8 cellular contexts compared by ENCODE assay signal in the genomic region with DNA sequence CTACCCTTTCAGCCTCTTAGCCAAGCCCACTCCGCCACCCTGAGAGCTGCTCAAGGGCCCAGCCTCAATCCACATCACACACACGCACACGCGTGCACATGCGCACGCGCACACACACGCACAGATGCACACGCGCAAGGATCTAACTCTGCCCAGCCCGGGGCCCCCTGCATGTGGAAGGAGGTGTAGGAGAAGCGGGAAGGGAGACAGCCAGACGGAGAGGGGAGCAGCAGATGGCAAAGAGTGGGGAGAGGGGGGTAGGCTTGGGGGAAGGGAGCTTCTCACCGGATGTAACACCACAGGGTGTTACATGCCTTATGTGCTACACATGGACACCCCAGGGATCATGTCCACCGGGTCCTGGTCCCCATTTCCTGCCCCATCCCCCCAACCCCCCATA. TPM values are rescaled to one million over a fixed set of nuclear protein-coding genes. Genes with fewer than 3 reads are reported as not detected.
A peak's percentile ranks its signal among the peaks of the same experiment; 100 is the strongest.
DNase-seq lines count a peak whose midpoint lies in the region; ATAC-seq, FAIRE-seq and TF ChIP-seq lines count a peak whose summit lies in the region.

No MANE protein-coding gene starts in this region.

- no TSS peak for BruUV-seq in GM12878 (replicated peaks; lab: Mats Ljungman, UMichigan)

- intact Hi-C loops in Right ventricle myocardium superior (cut with DNase I): no loop called here
- intact Hi-C loops in left ventricle myocardium superior (cut with micrococcal nuclease): no loop called here
- intact Hi-C loops in GM12878 (cut with micrococcal nuclease; ENCODE audit: unreplicated experiment): no loop called here
- intact Hi-C loops in vagina (cut with DNase I): no loop called here

- no peak for TF ChIP-seq CTCF in GM12878 (IDR thresholded peaks at IDR 0.05 in 2 of 3, conservative IDR thresholded peaks at IDR 0.05 in 1 of 3; ENCODE audit: control insufficient read depth in 2 of 3, extremely low read depth in 1 of 3, insufficient read depth in 1 of 3, low read depth in 3 of 3, low read length in 3 of 3)
- TF ChIP-seq CTCF in mesothelial cell of epicardium (IDR thresholded peaks at IDR 0.05; ENCODE audit: unreplicated experiment): no peak
- TF ChIP-seq CTCF in vagina (IDR thresholded peaks at IDR 0.05): no peak

- H3K9ac ChIP-seq in GM12878 (ENCODE audit: control insufficient read depth, insufficient read depth, low read length): no peak overlapping the region

- DNase-seq in Right ventricle myocardium superior (no peak), left ventricle myocardium superior (no peak), GM12878 (ENCODE audit: low read depth, low spot score) (no peak), mesothelial cell of epicardium (ENCODE audit: low spot score in 2 of 2, unreplicated experiment in 2 of 2) (no peak), vagina (ENCODE audit: extremely low spot score in 2 of 2) (no peak), NCI-H526 treated with DMSO at 0.1 percent for 48 hours (lab: John Stamatoyannopoulos, UW) (no peak)

- H3K36me3 Mint-ChIP-seq in mesothelial cell of epicardium: peaks cover 6% of the 10 kb centered on the region

- POLR2A ChIA-PET in GM12878 (lab: Charles Lee): interaction anchor here (0.6 kb wide), 1 partner anchor 59 kb away, joined by 6 read pairs; no protein-coding TSS in a partner anchor

- TF ChIP-seq POLR2A in GM12878 (IDR thresholded peaks at IDR 0.05; ENCODE audit: low read depth, low read length) (no peak), vagina (IDR thresholded peaks at IDR 0.05) (no peak)

- H4K20me1 ChIP-seq in GM12878 (ENCODE audit: control insufficient read depth, insufficient read depth): no peaks in the 10 kb centered on the region

- peaks cover 45% of the 10 kb centered on the region for H3K4me1 Mint-ChIP-seq in mesothelial cell of epicardium

- no peaks in the 10 kb centered on the region for H3K9me3 Mint-ChIP-seq in mesothelial cell of epicardium

- H3K4me3 Mint-ChIP-seq in mesothelial cell of epicardium: peak overlapping the region; percentile 68

- peak; percentile 5 for ATAC-seq in Right ventricle myocardium superior (ENCODE audit: poor library complexity)
- no peak for ATAC-seq in left ventricle myocardium superior
- peak; percentile 5; the same call in 2 of the 3 replicates for ATAC-seq in GM12878
- ATAC-seq in GM21723 (IDR thresholded peaks at IDR 0.05; ENCODE audit: unreplicated experiment): no peak
- no peak for ATAC-seq in GM18861 (IDR thresholded peaks at IDR 0.05; ENCODE audit: unreplicated experiment)

- peak overlapping the region; percentile 68 for H3K4me3 ChIP-seq in GM12878
- H3K4me3 ChIP-seq in vagina: peak overlapping the region; percentile 43 to 55

- WGBS in GM12878 (ENCODE audit: insufficient coverage, insufficient replicate concordance, low lambda C conversion rate, missing lambda C conversion rate): 84% methylated on average over 14 of the region's 15 CpGs

- no peak overlapping the region for H2AFZ ChIP-seq in GM12878 (ENCODE audit: control insufficient read depth, low read depth, low read length)

- H3K27ac ChIP-seq in GM12878 (ENCODE audit: control insufficient read depth, insufficient read depth) (no peak overlapping the region), vagina (peak overlapping the region; percentile 65)

- no peaks in the 10 kb centered on the region for H3K9me3 ChIP-seq in GM12878 (replicated peaks; ENCODE audit: control insufficient read depth, insufficient read depth, low read length)
- H3K9me3 ChIP-seq in vagina: no peaks in the 10 kb centered on the region

- FAIRE-seq in GM12878 (lab: Jason Lieb, UNC): no peak

- no peaks in the 10 kb centered on the region for H3K79me2 ChIP-seq in GM12878 (ENCODE audit: control insufficient read depth, insufficient read depth, low read length)

- no peak for TF ChIP-seq RAD21 in GM12878 (IDR thresholded peaks at IDR 0.05; ENCODE audit: insufficient read depth, low read depth, low read length)

- in situ Hi-C loops in GM12878 (cut with MboI): no loop called here

- H3K4me1 ChIP-seq in GM12878 (ENCODE audit: control insufficient read depth, insufficient read depth, low read length): peaks cover 6% of the 10 kb centered on the region; the same call in 1 of the 2 replicates
- peaks cover 39% of the 10 kb centered on the region for H3K4me1 ChIP-seq in vagina

- RAD21 ChIA-PET in GM12878 (lab: Charles Lee; ENCODE audit: unreplicated experiment): no interaction called here

- H3K4me2 ChIP-seq in GM12878 (ENCODE audit: control insufficient read depth, insufficient read depth): peak overlapping the region; percentile 88

- no peaks in the 10 kb centered on the region for H3K27me3 ChIP-seq in GM12878 (replicated peaks in 1 of 2; ENCODE audit: control insufficient read depth in 2 of 2, insufficient read depth in 2 of 2, low read length in 1 of 2)
- no peaks in the 10 kb centered on the region for H3K27me3 ChIP-seq in vagina

- no peaks in the 10 kb centered on the region for H3K27me3 Mint-ChIP-seq in mesothelial cell of epicardium (ENCODE audit: low read depth)

- CTCF ChIA-PET in GM12878 (lab: Yijun Ruan, JAX): no interaction called here

- no peak overlapping the region for H3K27ac Mint-ChIP-seq in mesothelial cell of epicardium

- TF ChIP-seq EP300 in GM12878 (IDR thresholded peaks at IDR 0.05; ENCODE audit: borderline replicate concordance in 1 of 2, control insufficient read depth in 1 of 2, low read depth in 2 of 2, low read length in 2 of 2): no peak

- SMC1A ChIA-PET in GM12878 (lab: Charles Lee; ENCODE audit: uncharacterized antibody, unreplicated experiment): no interaction called here

- H3K36me3 ChIP-seq in GM12878 (ENCODE audit: control insufficient read depth in 2 of 2, insufficient read depth in 2 of 2, low read length in 1 of 2) (no peaks in the 10 kb centered on the region), vagina (peaks cover 0 to 19% of the 10 kb centered on the region in 2 donors)

RNA-seq across cellular contexts. Expression of a gene that starts 15.3 kb away (rescaled TPM):
- total RNA-seq in Right ventricle myocardium superior (20.4 TPM), left ventricle myocardium superior (21.3 TPM), GM12878 (2014; rRNA removed) (1.4 and 2.3 TPM in 2 replicates), GM12878 (2014; rRNA removed; fragmentation: Illumina TruSeq; extraction: Trizol) (1.3 and 1.9 TPM in 2 replicates), GM12878 (2021) (3.1 and 4.2 TPM in 2 replicates), mesothelial cell of epicardium (59.9 to 62.4 TPM (median 60.2 TPM) in 3 replicates), vagina (23.3 TPM)
- total RNA-seq in GM12878 (2013; cell fraction: nucleolus; rRNA removed): 24.4 and 31.0 TPM in 2 replicates
- polyA plus RNA-seq in GM12878 (2011; ENCODE audit: low read depth): 2.7 TPM
- polyA plus RNA-seq in GM12878 (2011; rRNA removed) (2.8 and 2.9 TPM in 2 replicates), GM12878 (2014; fragmentation: Illumina TruSeq; extraction: Trizol) (0.68 and 2.1 TPM in 2 replicates), GM12878 (2014; fragmentation: Nextera tagmentation; extraction: Ambion mirVana) (under 1 TPM; 0.07 to 0.43 TPM), GM12878 (2014; rRNA removed) (2.6 and 4.1 TPM in 2 replicates), GM12878 (2016; fragmentation: Nextera tagmentation; extraction: Ambion mirVana) (under 1 TPM; 0.10 to 0.29 TPM)
- polyA plus RNA-seq in GM12878 (2011; cell fraction: cytosol; rRNA removed): 3.1 TPM in 2 replicates
- polyA plus RNA-seq in GM12878 (2011; cell fraction: nucleus; rRNA removed): 21.5 and 23.6 TPM in 2 replicates
- 5.2 and 5.9 TPM in 2 replicates for polyA plus RNA-seq in GM12878 (2012)
- polyA minus RNA-seq in GM12878 (2011; rRNA and poly(A)+ RNA removed): 3.1 and 3.7 TPM in 2 replicates
- 0.94 TPM in 1 of 2 replicates, not detected in the other for polyA minus RNA-seq in GM12878 (2011; cell fraction: cytosol; rRNA and poly(A)+ RNA removed)
- polyA minus RNA-seq in GM12878 (2011; cell fraction: nucleus; rRNA and poly(A)+ RNA removed): 5.2 and 6.0 TPM in 2 replicates

RNA-seq across cellular contexts. Expression of a gene that starts 15.4 kb away (rescaled TPM):
- 2,247 TPM for total RNA-seq in Right ventricle myocardium superior
- 2,270 TPM for total RNA-seq in left ventricle myocardium superior
- 287 and 321 TPM in 2 replicates for total RNA-seq in GM12878 (2013; cell fraction: nucleolus; rRNA removed)
- total RNA-seq in GM12878 (2014; rRNA removed): 138 and 165 TPM in 2 replicates
- 97.1 and 99.0 TPM in 2 replicates for total RNA-seq in GM12878 (2014; rRNA removed; fragmentation: Illumina TruSeq; extraction: Trizol)
- total RNA-seq in GM12878 (2021): 182 and 196 TPM in 2 replicates
- 379 TPM for polyA plus RNA-seq in GM12878 (2011; ENCODE audit: low read depth)
- 150 and 232 TPM in 2 replicates for polyA plus RNA-seq in GM12878 (2011; rRNA removed)
- 247 and 317 TPM in 2 replicates for polyA plus RNA-seq in GM12878 (2011; cell fraction: cytosol; rRNA removed)
- polyA plus RNA-seq in GM12878 (2011; cell fraction: nucleus; rRNA removed): 3,310 and 3,575 TPM in 2 replicates
- polyA plus RNA-seq in GM12878 (2012): 351 and 464 TPM in 2 replicates
- polyA plus RNA-seq in GM12878 (2014; fragmentation: Illumina TruSeq; extraction: Trizol): 86.8 and 137 TPM in 2 replicates
- polyA plus RNA-seq in GM12878 (2014; fragmentation: Nextera tagmentation; extraction: Ambion mirVana): 10 to 100 TPM; 25.4 to 73.1 TPM
- polyA plus RNA-seq in GM12878 (2014; rRNA removed): 212 and 221 TPM in 2 replicates
- polyA plus RNA-seq in GM12878 (2016; fragmentation: Nextera tagmentation; extraction: Ambion mirVana): 100 to 1,000 TPM; 204 to 225 TPM
- polyA minus RNA-seq in GM12878 (2011; rRNA and poly(A)+ RNA removed): 82.7 and 156 TPM in 2 replicates
- 56.9 and 61.9 TPM in 2 replicates for polyA minus RNA-seq in GM12878 (2011; cell fraction: cytosol; rRNA and poly(A)+ RNA removed)
- 240 and 270 TPM in 2 replicates for polyA minus RNA-seq in GM12878 (2011; cell fraction: nucleus; rRNA and poly(A)+ RNA removed)
- total RNA-seq in mesothelial cell of epicardium: 385 to 424 TPM (median 410 TPM) in 3 replicates
- 957 TPM for total RNA-seq in vagina

RNA-seq across cellular contexts. Expression of a gene that starts 25.2 kb away (rescaled TPM):
- total RNA-seq in Right ventricle myocardium superior (0.19 TPM), left ventricle myocardium superior (0.30 TPM), GM12878 (2014; rRNA removed) (0.34 TPM in 1 of 2 replicates, not detected in the other), GM12878 (2014; rRNA removed; fragmentation: Illumina TruSeq; extraction: Trizol) (not detected in 2 replicates), GM12878 (2021) (0.43 TPM in 1 of 2 replicates, not detected in the other), mesothelial cell of epicardium (15.9 to 19.7 TPM (median 16.5 TPM) in 3 replicates), vagina (2.5 TPM)
- total RNA-seq in GM12878 (2013; cell fraction: nucleolus; rRNA removed): 0.76 and 1.3 TPM in 2 replicates
- polyA plus RNA-seq in GM12878 (2011; ENCODE audit: low read depth): not detected
- polyA plus RNA-seq in GM12878 (2011; rRNA removed) (0.16 TPM in 1 of 2 replicates, not detected in the other), GM12878 (2014; fragmentation: Illumina TruSeq; extraction: Trizol) (0.12 TPM in 1 of 2 replicates, not detected in the other), GM12878 (2014; fragmentation: Nextera tagmentation; extraction: Ambion mirVana) (not detected), GM12878 (2014; rRNA removed) (0.06 TPM in 1 of 2 replicates, not detected in the other), GM12878 (2016; fragmentation: Nextera tagmentation; extraction: Ambion mirVana) (not detected)
- 0.12 and 0.18 TPM in 2 replicates for polyA plus RNA-seq in GM12878 (2011; cell fraction: cytosol; rRNA removed)
- 0.37 and 0.57 TPM in 2 replicates for polyA plus RNA-seq in GM12878 (2011; cell fraction: nucleus; rRNA removed)
- 0.18 TPM in 1 of 2 replicates, not detected in the other for polyA plus RNA-seq in GM12878 (2012)
- polyA minus RNA-seq in GM12878 (2011; rRNA and poly(A)+ RNA removed): not detected in 2 replicates
- not detected in 2 replicates for polyA minus RNA-seq in GM12878 (2011; cell fraction: cytosol; rRNA and poly(A)+ RNA removed)
- polyA minus RNA-seq in GM12878 (2011; cell fraction: nucleus; rRNA and poly(A)+ RNA removed): not detected in 2 replicates

RNA-seq across cellular contexts. Expression of a gene that starts 30.0 kb away (rescaled TPM):
- total RNA-seq in Right ventricle myocardium superior (20.4 TPM), left ventricle myocardium superior (23.5 TPM), GM12878 (2014; rRNA removed) (33.0 and 37.6 TPM in 2 replicates), GM12878 (2014; rRNA removed; fragmentation: Illumina TruSeq; extraction: Trizol) (15.4 and 16.7 TPM in 2 replicates), GM12878 (2021) (40.0 and 44.8 TPM in 2 replicates), mesothelial cell of epicardium (87.3 to 96.1 TPM (median 94.0 TPM) in 3 replicates), vagina (53.0 TPM)
- total RNA-seq in GM12878 (2013; cell fraction: nucleolus; rRNA removed): 83.1 and 91.9 TPM in 2 replicates
- 11.7 TPM for polyA plus RNA-seq in GM12878 (2011; ENCODE audit: low read depth)
- polyA plus RNA-seq in GM12878 (2011; rRNA removed) (2.2 and 5.3 TPM in 2 replicates), GM12878 (2014; fragmentation: Illumina TruSeq; extraction: Trizol) (5.1 and 21.2 TPM in 2 replicates), GM12878 (2014; fragmentation: Nextera tagmentation; extraction: Ambion mirVana) (1 to 10 TPM in 1 of 2 experiments, under 1 TPM in 1; 0.97 to 2.7 TPM), GM12878 (2014; rRNA removed) (29.9 and 31.3 TPM in 2 replicates), GM12878 (2016; fragmentation: Nextera tagmentation; extraction: Ambion mirVana) (10 to 100 TPM; 25.3 to 30.4 TPM)
- 6.1 TPM in 2 replicates for polyA plus RNA-seq in GM12878 (2011; cell fraction: cytosol; rRNA removed)
- polyA plus RNA-seq in GM12878 (2011; cell fraction: nucleus; rRNA removed): 30.0 and 46.5 TPM in 2 replicates
- 29.2 and 31.4 TPM in 2 replicates for polyA plus RNA-seq in GM12878 (2012)
- polyA minus RNA-seq in GM12878 (2011; rRNA and poly(A)+ RNA removed): 15.7 and 21.8 TPM in 2 replicates
- polyA minus RNA-seq in GM12878 (2011; cell fraction: cytosol; rRNA and poly(A)+ RNA removed): 9.1 and 10.9 TPM in 2 replicates
- 23.8 and 45.4 TPM in 2 replicates for polyA minus RNA-seq in GM12878 (2011; cell fraction: nucleus; rRNA and poly(A)+ RNA removed)

RNA-seq across cellular contexts. Expression of a gene that starts 34.9 kb away (rescaled TPM):
- total RNA-seq in Right ventricle myocardium superior: 19.4 TPM
- 29.4 TPM for total RNA-seq in left ventricle myocardium superior
- 10.6 and 11.8 TPM in 2 replicates for total RNA-seq in GM12878 (2013; cell fraction: nucleolus; rRNA removed)
- total RNA-seq in GM12878 (2014; rRNA removed): 35.7 and 38.0 TPM in 2 replicates
- total RNA-seq in GM12878 (2014; rRNA removed; fragmentation: Illumina TruSeq; extraction: Trizol): 35.6 and 37.5 TPM in 2 replicates
- total RNA-seq in GM12878 (2021): 34.0 and 39.2 TPM in 2 replicates
- 22.1 TPM for polyA plus RNA-seq in GM12878 (2011; ENCODE audit: low read depth)
- 21.7 and 29.7 TPM in 2 replicates for polyA plus RNA-seq in GM12878 (2011; rRNA removed)
- 27.3 and 27.9 TPM in 2 replicates for polyA plus RNA-seq in GM12878 (2011; cell fraction: cytosol; rRNA removed)
- polyA plus RNA-seq in GM12878 (2011; cell fraction: nucleus; rRNA removed): 15.7 and 19.7 TPM in 2 replicates
- polyA plus RNA-seq in GM12878 (2012): 25.1 and 26.9 TPM in 2 replicates
- 72.7 and 84.8 TPM in 2 replicates for polyA plus RNA-seq in GM12878 (2014; fragmentation: Illumina TruSeq; extraction: Trizol)
- 10 to 100 TPM in 1 of 2 experiments, 1 to 10 TPM in 1; 8.2 to 17.7 TPM for polyA plus RNA-seq in GM12878 (2014; fragmentation: Nextera tagmentation; extraction: Ambion mirVana)
- polyA plus RNA-seq in GM12878 (2014; rRNA removed): 38.1 and 41.6 TPM in 2 replicates
- polyA plus RNA-seq in GM12878 (2016; fragmentation: Nextera tagmentation; extraction: Ambion mirVana): 10 to 100 TPM; 26.4 to 31.1 TPM
- 20.7 and 28.0 TPM in 2 replicates for polyA minus RNA-seq in GM12878 (2011; rRNA and poly(A)+ RNA removed)
- 12.2 and 13.2 TPM in 2 replicates for polyA minus RNA-seq in GM12878 (2011; cell fraction: cytosol; rRNA and poly(A)+ RNA removed)
- polyA minus RNA-seq in GM12878 (2011; cell fraction: nucleus; rRNA and poly(A)+ RNA removed): 6.8 and 8.7 TPM in 2 replicates
- total RNA-seq in mesothelial cell of epicardium: 55.4 to 57.1 TPM (median 55.6 TPM) in 3 replicates
- total RNA-seq in vagina: 24.8 TPM

Comparison
In these comparisons a context has a peak if more than half of its experiments do, and no peak if none do; other contexts are left out.
1. ATAC-seq: peak in Right ventricle myocardium superior (single experiment) and GM12878 (single experiment); none in left ventricle myocardium superior (single experiment), GM21723 (single experiment) and GM18861 (single experiment).